In the genomic region with DNA sequence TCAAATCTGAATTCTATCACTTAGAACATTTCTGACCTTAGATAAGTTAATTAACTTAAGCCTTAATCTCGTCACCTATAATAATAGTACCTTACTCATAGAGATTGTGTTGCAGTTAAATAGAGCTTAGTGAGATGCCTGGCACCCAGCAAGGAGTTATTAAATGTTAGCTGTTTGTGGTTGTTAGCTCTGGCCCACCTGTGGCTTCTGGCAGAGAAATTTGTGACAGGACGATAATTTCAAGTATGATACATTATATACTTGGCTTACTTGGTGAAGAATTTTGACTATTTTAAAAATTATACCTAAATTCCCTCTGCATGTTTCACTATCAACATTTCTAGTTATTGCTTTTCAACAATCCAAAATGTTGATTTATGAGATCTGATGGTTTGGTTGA, we compare ENCODE assay signal across 6 cellular contexts.
"Had no signal": no experiment of that assay in that cellular context is flagged by ENCODE, and none has a peak within 500 bp of the region (broad histone marks: within the 10 kb centered on the region; RNA-seq: fewer than 3 reads in every experiment).

No MANE protein-coding gene starts in this region.

- H3K4me3 ChIP-seq: GM23248, HAP-1 had no signal

- FAIRE-seq: HTR-8/SVneo had no signal

- H3K9me3 ChIP-seq: HAP-1 had no signal

- H2AFZ ChIP-seq: GM23248 had no signal

- H3K4me1 ChIP-seq: HAP-1 had no signal

- H3K9ac ChIP-seq: GM23248 had no signal

- DNase-seq: GM23248, GOT3, H7, IMR-90 had no signal

- H3K36me3 ChIP-seq: HAP-1 had no signal

- H3K27ac ChIP-seq: GM23248 had no signal
